In the genomic region with DNA sequence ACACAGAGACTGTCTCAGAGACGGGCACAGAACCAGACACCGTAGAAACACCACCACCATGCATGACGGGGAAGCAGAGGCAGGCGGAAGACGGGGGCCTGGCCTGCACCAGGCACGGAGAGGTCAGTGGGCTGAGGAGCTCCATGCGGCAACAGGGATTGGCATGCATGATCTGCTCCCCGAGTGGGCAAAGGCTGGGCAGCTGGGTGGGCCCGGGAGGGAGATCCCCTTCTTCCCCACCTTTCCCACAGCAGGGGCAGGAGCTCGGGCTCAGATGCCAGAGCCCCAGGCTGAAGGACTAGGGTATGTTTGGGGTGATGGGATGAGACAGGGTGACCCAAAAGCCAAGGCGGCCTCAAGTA, we compare ENCODE assay signal across 24 cellular contexts. TPM values are rescaled to one million over a fixed set of nuclear protein-coding genes. Genes with fewer than 3 reads are reported as not detected.
"Had no signal": no experiment of that assay in that cellular context is flagged by ENCODE, and none has a peak within 500 bp of the region (broad histone marks: within the 10 kb centered on the region; RNA-seq: fewer than 3 reads in every experiment).

No MANE protein-coding gene starts in this region.

- H3K27ac ChIP-seq: esophagus squamous epithelium, gastrocnemius medialis, thoracic aorta, vagina, VCaP had no signal

- H3K9me3 ChIP-seq: adrenal gland, esophagus squamous epithelium, gastrocnemius medialis, thoracic aorta, vagina had no signal

- H3K27ac Mint-ChIP-seq: activated CD8-positive, alpha-beta memory T cell treated with anti-CD3 and anti-CD28 coated beads, Interleukin-2, amount 10 ng/mL, durations not matched to agents 7 days and 5 days; activated CD8-positive, alpha-beta T cell treated with anti-CD3 and anti-CD28 coated beads for 36 hours; activated naive CD8-positive, alpha-beta T cell; progenitor cell of endocrine pancreas; type B pancreatic cell had no signal

- DNase-seq: activated CD4-positive, alpha-beta T cell treated with anti-CD3 and anti-CD28 coated beads, Interleukin-2, amount 10 ng/mL, durations not matched to agents 7 days and 5 days; activated CD4-positive, CD25-positive, alpha-beta regulatory T cell treated with anti-CD3 and anti-CD28 coated beads, Interleukin-2, amount 50 U/mL, for 72 hours; activated CD8-positive, alpha-beta memory T cell treated with anti-CD3 and anti-CD28 coated beads, Interleukin-2, amount 10 ng/mL, durations not matched to agents 7 days and 5 days; activated CD8-positive, alpha-beta T cell treated with anti-CD3 and anti-CD28 coated beads for 36 hours; adrenal gland; central memory CD4-positive, alpha-beta T cell; effector memory CD8-positive, alpha-beta T cell; esophagus squamous epithelium; gastrocnemius medialis; hippocampal formation; mesenchymal stem cell; stimulated activated CD4-positive, alpha-beta T cell treated with anti-CD3 and anti-CD28 coated beads, Interleukin-12 subunit alpha, Interleukin-12 subunit beta, amount 100 ng/mL, for 4 hours; stimulated activated CD4-positive, alpha-beta T cell treated with anti-CD3 and anti-CD28 coated beads, Interleukin-4, amount 100 ng/mL, for 4 hours; SW 1271 had no signal

- FAIRE-seq: astrocyte had no signal

- H3K36me3 ChIP-seq: adrenal gland, esophagus squamous epithelium, gastrocnemius medialis, thoracic aorta, vagina had no signal

- H3K4me1 ChIP-seq: adrenal gland had no signal

- H3K4me3 ChIP-seq: adrenal gland, esophagus squamous epithelium, gastrocnemius medialis, thoracic aorta, vagina had no signal

- H3K36me3 Mint-ChIP-seq: activated CD8-positive, alpha-beta memory T cell treated with anti-CD3 and anti-CD28 coated beads, Interleukin-2, amount 10 ng/mL, durations not matched to agents 7 days and 5 days; activated naive CD8-positive, alpha-beta T cell; type B pancreatic cell had no signal

- ATAC-seq: activated CD8-positive, alpha-beta memory T cell treated with anti-CD3 and anti-CD28 coated beads, Interleukin-2, amount 10 ng/mL, durations not matched to agents 7 days and 5 days; activated CD8-positive, alpha-beta T cell treated with anti-CD3 and anti-CD28 coated beads for 36 hours; effector memory CD8-positive, alpha-beta T cell; gastrocnemius medialis had no signal

- H3K27me3 ChIP-seq: adrenal gland, esophagus squamous epithelium, gastrocnemius medialis, vagina had no signal

- H3K4me3 Mint-ChIP-seq: activated CD4-positive, alpha-beta T cell treated with anti-CD3 and anti-CD28 coated beads, Interleukin-2, amount 10 ng/mL, durations not matched to agents 7 days and 5 days; activated CD8-positive, alpha-beta memory T cell treated with anti-CD3 and anti-CD28 coated beads, Interleukin-2, amount 10 ng/mL, durations not matched to agents 7 days and 5 days; activated CD8-positive, alpha-beta T cell treated with anti-CD3 and anti-CD28 coated beads for 36 hours; activated naive CD8-positive, alpha-beta T cell; effector memory CD8-positive, alpha-beta T cell; neural crest cell; type B pancreatic cell had no signal

- H3K9me3 Mint-ChIP-seq: activated CD4-positive, alpha-beta T cell treated with anti-CD3 and anti-CD28 coated beads, Interleukin-2, amount 10 ng/mL, durations not matched to agents 7 days and 5 days; activated CD8-positive, alpha-beta T cell treated with anti-CD3 and anti-CD28 coated beads for 36 hours; effector memory CD8-positive, alpha-beta T cell; neural crest cell; type B pancreatic cell had no signal

- H3K27me3 Mint-ChIP-seq: activated CD4-positive, alpha-beta T cell treated with anti-CD3 and anti-CD28 coated beads, Interleukin-2, amount 10 ng/mL, durations not matched to agents 7 days and 5 days; activated CD8-positive, alpha-beta memory T cell treated with anti-CD3 and anti-CD28 coated beads, Interleukin-2, amount 10 ng/mL, durations not matched to agents 7 days and 5 days; activated CD8-positive, alpha-beta T cell treated with anti-CD3 and anti-CD28 coated beads for 36 hours; activated naive CD8-positive, alpha-beta T cell; effector memory CD8-positive, alpha-beta T cell; type B pancreatic cell had no signal

RNA-seq across cellular contexts. Expression of gene RAB44, which starts 43.2 kb away (rescaled TPM):
- total RNA-seq: activated CD8-positive, alpha-beta memory T cell treated with anti-CD3 and anti-CD28 coated beads, Interleukin-2, amount 10 ng/mL, durations not matched to agents 7 days and 5 days; adrenal gland; myocyte; neural crest cell; osteocyte; progenitor cell of endocrine pancreas had no signal
